Comparison of ENCODE assay signal across 8 cellular contexts in the genomic region with DNA sequence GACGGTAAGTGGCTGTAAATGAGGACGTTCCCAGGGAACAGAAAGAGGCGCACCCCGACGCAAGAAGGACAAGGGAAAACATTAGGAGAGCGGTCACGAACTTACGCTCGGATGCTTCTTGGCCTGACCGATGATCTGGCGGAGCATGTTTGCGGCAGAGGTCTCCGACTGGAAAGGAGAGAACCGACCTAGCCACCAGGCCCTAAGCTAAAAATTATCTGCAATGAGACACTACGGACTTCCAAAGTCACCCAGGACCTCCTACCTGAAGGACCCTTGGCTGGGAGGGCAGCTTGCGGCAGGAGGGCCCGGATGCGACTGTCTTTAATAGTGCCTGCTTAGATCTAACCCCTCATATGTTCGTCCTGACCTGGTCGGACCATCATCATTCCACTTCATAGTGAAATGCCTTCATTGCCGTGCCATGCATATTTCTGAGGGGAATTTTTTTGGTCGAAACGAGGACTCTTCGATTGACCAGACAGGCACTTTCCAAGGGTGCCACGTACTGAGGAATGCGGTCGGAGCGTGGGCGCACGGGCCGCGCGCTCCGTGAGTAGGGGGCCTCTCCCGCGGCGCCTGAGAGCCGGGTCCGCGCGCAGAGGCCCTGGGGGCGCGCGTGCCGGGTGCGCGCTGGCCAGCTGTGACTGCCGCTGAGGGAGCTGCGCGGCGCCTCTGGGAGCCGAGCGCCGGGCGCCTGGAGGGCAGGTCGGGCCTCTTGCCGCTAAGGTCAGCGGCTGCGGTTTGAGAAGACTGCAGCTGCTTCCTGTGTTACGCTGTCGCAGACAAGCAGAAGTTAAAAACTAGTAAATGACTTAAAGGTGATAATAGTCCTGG. TPM values are rescaled to one million over a fixed set of nuclear protein-coding genes. Genes with fewer than 3 reads are reported as not detected.
A peak's percentile ranks its signal among the peaks of the same experiment; 100 is the strongest.
DNase-seq lines count a peak whose midpoint lies in the region; ATAC-seq and TF ChIP-seq lines count a peak whose summit lies in the region.

No MANE protein-coding gene starts in this region.

- peak; percentile 94 for DNase-seq in GM13977 (ENCODE audit: low spot score)
- peak; percentile 94 for DNase-seq in NCI-H1436 treated with DMSO at 0.1 percent for 48 hours (lab: John Stamatoyannopoulos, UW)
- peak; percentile 99 for DNase-seq in SW480 (ENCODE audit: low spot score)
- peak; percentile 86 for DNase-seq in amniotic stem cell (lab: John Stamatoyannopoulos, UW)
- DNase-seq in left ventricle myocardium superior, result peak; percentile 95
- DNase-seq in prostate gland (ENCODE audit: low spot score), result peak; percentile 86

- H3K36me3 ChIP-seq in prostate gland (no peaks in the 10 kb centered on the region), urinary bladder (ENCODE audit: insufficient read depth) (no peaks in the 10 kb centered on the region)

- peak overlapping the region; percentile 94 to 95 for H3K27ac ChIP-seq in prostate gland
- H3K27ac ChIP-seq in urinary bladder (ENCODE audit: low read depth), result peak overlapping the region; percentile 91

- H3K4me3 ChIP-seq in prostate gland (peak overlapping the region; percentile 52 to 83), urinary bladder (ENCODE audit: low read depth, low read length) (peak overlapping the region; percentile 71)

- TF ChIP-seq CTCF in GM13977 (IDR thresholded peaks at IDR 0.05; ENCODE audit: extremely low read depth, insufficient read depth, missing control alignments) (no peak), prostate gland (IDR thresholded peaks at IDR 0.05) (no peak)

- no peaks in the 10 kb centered on the region for H3K27me3 ChIP-seq in prostate gland (replicated peaks; ENCODE audit: insufficient read depth)

- H3K4me1 ChIP-seq in prostate gland (replicated peaks), result no peaks in the 10 kb centered on the region
- H3K4me1 ChIP-seq in urinary bladder (ENCODE audit: insufficient read depth), result no peaks in the 10 kb centered on the region

- under 1% methylated on average over 47 of the region's 61 CpGs for WGBS in prostate gland
- WGBS in urinary bladder, result under 1% methylated on average over 61 of the region's 61 CpGs

- no peaks in the 10 kb centered on the region for H3K9me3 ChIP-seq in prostate gland

- ATAC-seq in HG02852 (IDR thresholded peaks at IDR 0.05; ENCODE audit: unreplicated experiment), result peak; percentile 88
- ATAC-seq in left ventricle myocardium superior, result peak; percentile 99

- TF ChIP-seq POLR2A in prostate gland (IDR thresholded peaks at IDR 0.05), result peak; percentile 65

- intact Hi-C loops in left ventricle myocardium superior (cut with micrococcal nuclease), result no loop called here
- intact Hi-C loops in prostate gland (cut with DNase I), result loop anchor here (2.0 to 10.0 kb wide), 2 partner anchors 33 to 1275 kb away; partner anchors contain the start of genes PHF14 and TMEM106B

- in situ Hi-C loops in GM13977 (cut with MboI; ENCODE audit: low pct_unique_long_range_greater_than_20kb, low sequenced_read_pairs, unreplicated experiment), result no loop called here

RNA-seq across cellular contexts. Expression of gene PHF14, which starts 33.5 kb away (rescaled TPM):
- total RNA-seq in left ventricle myocardium superior (16.4 TPM), prostate gland (10 to 100 TPM; 25.1 to 25.7 TPM), urinary bladder (169 TPM)
- 17.4 TPM for polyA plus RNA-seq in urinary bladder

Comparison
In these comparisons a context has a peak if more than half of its experiments do, and no peak if none do; other contexts are left out.
1. Peak in every context shown above with its lines: DNase-seq, ATAC-seq, H3K4me3 ChIP-seq and H3K27ac ChIP-seq.